In genomic region chr16:67968440-67969285, GRCh38 we compare ENCODE assay signal across 1 cellular context.
TF ChIP-seq lines count a peak whose summit lies in the region.

TSS of gene SLC12A4 (minus strand) at chr16:67968637. CDS start at chr16:67968553, 84 bp downstream.

TF ChIP-seq in K562, 482 proteins besides CTCF, POLR2A, EP300 and RAD21 (continued from another document):
- TF ChIP-seq POLR2H (tag; IDR thresholded peaks at IDR 0.05; ENCODE audit: low read depth) (no peak), JUNB (CRISPR knock-in tag; conservative IDR thresholded peaks at IDR 0.05) (no peak), ZNF551 (CRISPR knock-in tag; IDR thresholded peaks at IDR 0.05) (no peak), OTX1 (CRISPR knock-in tag; IDR thresholded peaks at IDR 0.05) (no peak), CSDE1 (IDR thresholded peaks at IDR 0.05) (no peak), HCFC1 (IDR thresholded peaks at IDR 0.05; ENCODE audit: low read depth, low read length) (no peak; the same call in 1 of the 2 replicates), SETDB1 (IDR thresholded peaks at IDR 0.05; ENCODE audit: low read length) (no peak), FIP1L1 (IDR thresholded peaks at IDR 0.05; ENCODE audit: low read depth, low read length, poor library complexity, severe bottlenecking) (no peak), SMC3 (conservative IDR thresholded peaks at IDR 0.05; ENCODE audit: insufficient read depth, low read depth, low read length) (no peak), WHSC1 (IDR thresholded peaks at IDR 0.05; ENCODE audit: low read length) (no peak), ZNF175 (CRISPR knock-in tag; IDR thresholded peaks at IDR 0.05; ENCODE audit: low read depth) (0 out of 2 replicates have a peak, but pooled peaks have one; percentile 8), ZNF239 (CRISPR knock-in tag; IDR thresholded peaks at IDR 0.05) (no peak), HMGN3 (IDR thresholded peaks at IDR 0.05; ENCODE audit: borderline replicate concordance, extremely low read depth, insufficient read length, low read depth, low read length) (peak; percentile 86), GABPA (tag; conservative IDR thresholded peaks at IDR 0.05; ENCODE audit: low read depth) (peak; percentile 83), MAFF (IDR thresholded peaks at IDR 0.05; ENCODE audit: low read length) (no peak), CCNT2 (IDR thresholded peaks at IDR 0.05; ENCODE audit: borderline replicate concordance, extremely low read depth, insufficient read length, low read depth, low read length) (peak; percentile 91), CXXC5 (CRISPR knock-in tag; IDR thresholded peaks at IDR 0.05) (peak; percentile 74), RBBP5 (IDR thresholded peaks at IDR 0.05; ENCODE audit: borderline replicate concordance, insufficient read depth, low read length, poor library complexity, severe bottlenecking) (peak; percentile 66), MXI1 (IDR thresholded peaks at IDR 0.05; ENCODE audit: low read depth, low read length) (no peak), PYGO2 (tag; IDR thresholded peaks at IDR 0.05) (no peak), MBD2 (IDR thresholded peaks at IDR 0.05; ENCODE audit: borderline replicate concordance, low read depth) (0 out of 2 replicates have a peak, but pooled peaks have one; percentile 14), FOXA3 (CRISPR knock-in tag; conservative IDR thresholded peaks at IDR 0.05 in 1 of 2, IDR thresholded peaks at IDR 0.05 in 1 of 2) (no peak), CAMTA2 (CRISPR knock-in tag; conservative IDR thresholded peaks at IDR 0.05) (no peak), KAT2B (IDR thresholded peaks at IDR 0.05; ENCODE audit: low read depth, low read length) (no peak), PCBP1 (IDR thresholded peaks at IDR 0.05; ENCODE audit: low read depth, low read length, poor library complexity, severe bottlenecking) (peak; percentile 94), ZNF431 (CRISPR knock-in tag; IDR thresholded peaks at IDR 0.05) (no peak), CREB1 (IDR thresholded peaks at IDR 0.05) (no peak; the same call in 1 of the 2 replicates), CREB1 (CRISPR knock-in tag; IDR thresholded peaks at IDR 0.05) (no peak), ZNF12 (CRISPR knock-in tag; IDR thresholded peaks at IDR 0.05) (peak; percentile 64; the same call in 1 of the 2 replicates), ADNP (tag; IDR thresholded peaks at IDR 0.05) (peak; percentile 70), ZNF174 (CRISPR knock-in tag; IDR thresholded peaks at IDR 0.05) (no peak), ZEB2 (IDR thresholded peaks at IDR 0.05) (no peak), CBFA2T3 (IDR thresholded peaks at IDR 0.05) (no peak), SRSF1 (IDR thresholded peaks at IDR 0.05; ENCODE audit: low read depth, low read length) (no peak), NFIX (CRISPR knock-in tag; IDR thresholded peaks at IDR 0.05; ENCODE audit: low read depth) (no peak), DDX20 (tag; IDR thresholded peaks at IDR 0.05; ENCODE audit: low read depth) (no peak), PCBP2 (IDR thresholded peaks at IDR 0.05; ENCODE audit: low read depth, low read length, poor library complexity, severe bottlenecking) (no peak), CHD7 (IDR thresholded peaks at IDR 0.05; ENCODE audit: low read depth, low read length) (no peak), NR1H2 (CRISPR knock-in tag; IDR thresholded peaks at IDR 0.05) (no peak), KDM4B (IDR thresholded peaks at IDR 0.05; ENCODE audit: borderline replicate concordance in 2 of 2, low read depth in 1 of 2) (no peak), NELFE (IDR thresholded peaks at IDR 0.05; ENCODE audit: insufficient read depth, insufficient read length) (no peak), ETV6 (IDR thresholded peaks at IDR 0.05; ENCODE audit: borderline replicate concordance in 1 of 2, low read depth in 2 of 2, low read length in 1 of 2) (no peak), ETV6 (CRISPR knock-in tag; IDR thresholded peaks at IDR 0.05; ENCODE audit: borderline replicate concordance) (no peak)
- TF ChIP-seq, protein P1, sequence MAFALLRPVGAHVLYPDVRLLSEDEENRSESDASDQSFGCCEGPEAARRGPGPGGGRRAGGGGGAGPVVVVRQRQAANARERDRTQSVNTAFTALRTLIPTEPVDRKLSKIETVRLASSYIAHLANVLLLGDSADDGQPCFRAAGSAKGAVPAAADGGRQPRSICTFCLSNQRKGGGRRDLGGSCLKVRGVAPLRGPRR (CRISPR knock-in tag; IDR thresholded peaks at IDR 0.05), result no peak
- TF ChIP-seq, protein P2, sequence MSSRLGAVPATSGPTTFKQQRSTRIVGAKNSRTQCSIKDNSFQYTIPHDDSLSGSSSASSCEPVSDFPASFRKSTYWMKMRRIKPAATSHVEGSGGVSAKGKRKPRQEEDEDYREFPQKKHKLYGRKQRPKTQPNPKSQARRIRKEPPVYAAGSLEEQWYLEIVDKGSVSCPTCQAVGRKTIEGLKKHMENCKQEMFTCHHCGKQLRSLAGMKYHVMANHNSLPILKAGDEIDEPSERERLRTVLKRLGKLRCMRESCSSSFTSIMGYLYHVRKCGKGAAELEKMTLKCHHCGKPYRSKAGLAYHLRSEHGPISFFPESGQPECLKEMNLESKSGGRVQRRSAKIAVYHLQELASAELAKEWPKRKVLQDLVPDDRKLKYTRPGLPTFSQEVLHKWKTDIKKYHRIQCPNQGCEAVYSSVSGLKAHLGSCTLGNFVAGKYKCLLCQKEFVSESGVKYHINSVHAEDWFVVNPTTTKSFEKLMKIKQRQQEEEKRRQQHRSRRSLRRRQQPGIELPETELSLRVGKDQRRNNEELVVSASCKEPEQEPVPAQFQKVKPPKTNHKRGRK (tag; IDR thresholded peaks at IDR 0.05), result no peak
TF ChIP-seq in K562: peak in this region for 104.
